In genomic region chr2:21966139-21966538, GRCh38 we compare ENCODE assay signal across 22 cellular contexts.
DNase-seq lines count a peak whose midpoint lies in the region; ATAC-seq and TF ChIP-seq lines count a peak whose summit lies in the region.
"Had no signal": no experiment of that assay in that cellular context is flagged by ENCODE, and none has a peak within 500 bp of the region (broad histone marks: within the 10 kb centered on the region; RNA-seq: fewer than 3 reads in every experiment).

No MANE protein-coding gene starts in this region.

- no peak overlapping the region for H2AFZ ChIP-seq in PC-9
- H2AFZ ChIP-seq: GM23248 had no signal

- TF ChIP-seq CTCF in PC-9 (conservative IDR thresholded peaks at IDR 0.05) (no peak), ovary (IDR thresholded peaks at IDR 0.05) (no peak)

- H3K4me2 ChIP-seq in PC-9 = 0 out of 2 replicates have a peak overlapping the region, but pooled peaks have one; percentile 2
- H3K4me2 ChIP-seq: BLaER1 treated with 17β-estradiol and CSF1 and Interleukin-3, amounts not matched to agents 10 nM and 100 nM had no signal

- CTCF ChIA-PET in PC-9 (lab: Charles Lee) = interaction anchor here (0.5 kb wide), 1 partner anchor 895 kb away, joined by 3 read pairs; no protein-coding TSS in a partner anchor

- intact Hi-C loops in PC-9 (cut with micrococcal nuclease; ENCODE audit: unreplicated experiment) (no loop called here), ovary (cut with DNase I) (no loop called here)

- TF ChIP-seq POLR2A in ovary (IDR thresholded peaks at IDR 0.05) = no peak

- H3K36me3 ChIP-seq in PC-9 (ENCODE audit: low read depth) (no peaks in the 10 kb centered on the region), ovary (no peaks in the 10 kb centered on the region)
- H3K36me3 ChIP-seq: BLaER1 treated with 17β-estradiol and CSF1 and Interleukin-3, amounts not matched to agents 10 nM and 100 nM had no signal

- H3F3A ChIP-seq in PC-9 (ENCODE audit: insufficient read depth, low read depth) = no peaks in the 10 kb centered on the region

- no TSS peak for BruUV-seq in PC-9 (replicated peaks; lab: Mats Ljungman, UMichigan)

- H3K27ac ChIP-seq in PC-9 (no peak overlapping the region), ovary (no peak overlapping the region)
- H3K27ac ChIP-seq: BLaER1 treated with 17β-estradiol and CSF1 and Interleukin-3, amounts not matched to agents 10 nM and 100 nM; GM23248 had no signal

- H3K27me3 ChIP-seq in PC-9 (ENCODE audit: insufficient read depth, low read depth) (no peaks in the 10 kb centered on the region), ovary (no peaks in the 10 kb centered on the region)
- H3K27me3 ChIP-seq: BLaER1 treated with 17β-estradiol and CSF1 and Interleukin-3, amounts not matched to agents 10 nM and 100 nM had no signal

- no peaks in the 10 kb centered on the region for H3K79me2 ChIP-seq in PC-9 (ENCODE audit: low read depth)

- no peaks in the 10 kb centered on the region for H4K20me1 ChIP-seq in PC-9 (ENCODE audit: insufficient read depth)
- H4K20me1 ChIP-seq: BLaER1 treated with 17β-estradiol and CSF1 and Interleukin-3, amounts not matched to agents 10 nM and 100 nM had no signal

- H3K9me3 ChIP-seq in PC-9 (ENCODE audit: insufficient read depth, low read depth) (no peaks in the 10 kb centered on the region), ovary (no peaks in the 10 kb centered on the region)
- H3K9me3 ChIP-seq: BLaER1 treated with 17β-estradiol and CSF1 and Interleukin-3, amounts not matched to agents 10 nM and 100 nM; Caco-2 had no signal

- 71 to 80% (median 80%) methylated on average over 5 of the region's 5 CpGs for WGBS in ovary, 3 donors

- no peak for TF ChIP-seq EP300 in ovary (IDR thresholded peaks at IDR 0.05)

- H3K9me2 ChIP-seq in PC-9 (ENCODE audit: insufficient read depth) = no peaks in the 10 kb centered on the region; the same call in 1 of the 2 replicates

- POLR2A ChIA-PET in PC-9 (lab: Charles Lee; ENCODE audit: unreplicated experiment) = no interaction called here

- peak; percentile 5 for DNase-seq in Daoy (ENCODE audit: low read depth)
- peak; percentile 8 for DNase-seq in ELR (ENCODE audit: low read depth)
- DNase-seq in PC-9 = no peak
- peak; percentile 43 for DNase-seq in hepatic stellate cell (ENCODE audit: low spot score)
- no peak for DNase-seq in stimulated activated naive CD4-positive, alpha-beta T cell (lab: John Stamatoyannopoulos, UW)
- DNase-seq in ovary = no peak
- no peak for DNase-seq in globus pallidus (ENCODE audit: low spot score)
- DNase-seq: Caco-2; CD4-positive, alpha-beta memory T cell; DMS153; GM23248; H9; NCI-H1417; NCI-H1694 treated with DMSO at 0.1 percent for 48 hours; NCI-H2081 treated with DMSO at 0.1 percent for 48 hours; NCI-H2171 treated with DMSO at 0.1 percent for 48 hours; NCI-H446; NCI-H526; SIG-M5; T-cell had no signal

- H3K4me1 ChIP-seq in PC-9 (replicated peaks; ENCODE audit: insufficient read depth) = no peaks in the 10 kb centered on the region
- H3K4me1 ChIP-seq in ovary (ENCODE audit: insufficient read depth) = no peaks in the 10 kb centered on the region
- H3K4me1 ChIP-seq: BLaER1 treated with 17β-estradiol and CSF1 and Interleukin-3, amounts not matched to agents 10 nM and 100 nM; Caco-2 had no signal

- H3K4me3 ChIP-seq in PC-9 = no peak overlapping the region
- H3K4me3 ChIP-seq in ovary = no peak overlapping the region
- H3K4me3 ChIP-seq: BLaER1 treated with 17β-estradiol and CSF1 and Interleukin-3, amounts not matched to agents 10 nM and 100 nM; GM23248 had no signal

- no peak for ATAC-seq in GM21723 (IDR thresholded peaks at IDR 0.05; ENCODE audit: unreplicated experiment)
- ATAC-seq: T-cell had no signal

Comparison
In these comparisons a context has a peak if more than half of its experiments do, and no peak if none do; other contexts are left out.
1. DNase-seq: peak in Daoy (single experiment), ELR (single experiment) and hepatic stellate cell (single experiment); none in PC-9 (0 of 2), stimulated activated naive CD4-positive, alpha-beta T cell (0 of 6), ovary (0 of 5) and globus pallidus (single experiment).